ENCODE assay signal across 1 cellular context in the genomic region with DNA sequence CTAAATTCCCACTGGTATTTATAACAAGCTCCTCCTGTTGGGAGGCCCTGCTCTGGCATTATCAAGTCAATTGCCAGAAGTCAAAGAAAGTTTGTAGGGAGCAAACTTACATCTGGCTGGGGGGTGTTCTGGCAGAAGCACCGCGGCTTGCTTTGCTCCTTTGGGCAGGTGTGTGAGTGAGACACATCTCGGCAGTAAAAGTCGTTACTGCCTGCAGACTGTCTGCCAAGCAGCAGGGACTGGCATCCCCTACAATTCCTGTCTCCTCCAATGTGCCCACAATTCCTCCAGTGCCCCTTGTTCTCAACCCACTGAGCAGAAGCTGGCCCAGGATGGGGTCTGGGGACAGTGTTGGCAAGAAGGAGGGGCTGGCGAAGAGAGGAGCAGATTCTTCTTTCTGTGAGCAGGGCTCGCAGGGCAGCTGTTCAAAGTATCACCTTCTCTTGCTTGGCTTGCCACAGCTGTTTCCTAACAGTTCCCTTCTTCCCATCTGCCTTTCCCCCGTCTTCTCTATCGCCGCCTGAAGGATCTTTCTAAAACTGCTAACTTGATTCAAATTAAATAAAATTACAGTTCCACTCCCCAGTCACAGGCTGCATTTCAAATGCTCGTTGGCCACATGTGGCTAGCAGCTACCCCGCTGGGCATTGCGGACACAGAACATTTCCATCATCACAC.
TF ChIP-seq lines count a peak whose summit lies in the region.

No MANE protein-coding gene starts in this region.

TF ChIP-seq in IMR-90, 13 proteins besides CTCF, POLR2A, EP300 and RAD21 (continued from another document):
- TF ChIP-seq, protein P1, sequence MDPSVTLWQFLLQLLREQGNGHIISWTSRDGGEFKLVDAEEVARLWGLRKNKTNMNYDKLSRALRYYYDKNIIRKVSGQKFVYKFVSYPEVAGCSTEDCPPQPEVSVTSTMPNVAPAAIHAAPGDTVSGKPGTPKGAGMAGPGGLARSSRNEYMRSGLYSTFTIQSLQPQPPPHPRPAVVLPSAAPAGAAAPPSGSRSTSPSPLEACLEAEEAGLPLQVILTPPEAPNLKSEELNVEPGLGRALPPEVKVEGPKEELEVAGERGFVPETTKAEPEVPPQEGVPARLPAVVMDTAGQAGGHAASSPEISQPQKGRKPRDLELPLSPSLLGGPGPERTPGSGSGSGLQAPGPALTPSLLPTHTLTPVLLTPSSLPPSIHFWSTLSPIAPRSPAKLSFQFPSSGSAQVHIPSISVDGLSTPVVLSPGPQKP (IDR thresholded peaks at IDR 0.05; ENCODE audit: borderline replicate concordance, low read depth, low read length) = no peak
- TF ChIP-seq CEBPB (IDR thresholded peaks at IDR 0.05; ENCODE audit: low read depth, low read length) (no peak), CHD1 (IDR thresholded peaks at IDR 0.05; ENCODE audit: low read depth, low read length) (no peak), MAFK (IDR thresholded peaks at IDR 0.05; ENCODE audit: low read depth, low read length) (no peak)
